Comparison of ENCODE assay signal across 22 cellular contexts in the genomic region with DNA sequence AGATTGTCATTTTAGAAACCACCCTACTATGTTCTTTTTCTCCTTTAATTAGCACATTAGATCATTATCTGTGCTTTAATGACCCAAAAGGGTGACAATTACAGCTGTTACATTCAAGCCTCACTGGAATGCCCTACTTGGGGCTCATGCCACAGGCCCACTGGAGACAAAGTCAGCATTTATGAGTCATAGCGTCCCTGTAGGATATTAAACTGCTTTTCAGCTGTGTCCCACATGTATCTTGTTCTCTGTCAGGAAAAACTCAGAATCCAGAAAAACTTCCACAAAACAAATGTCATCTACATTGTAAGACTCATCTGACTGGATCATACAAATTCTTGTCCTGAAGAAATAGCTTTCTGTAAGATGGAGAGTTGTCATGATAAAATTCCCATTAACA.
DNase-seq lines count a peak whose midpoint lies in the region; ATAC-seq, FAIRE-seq and TF ChIP-seq lines count a peak whose summit lies in the region.
"Had no signal": no experiment of that assay in that cellular context is flagged by ENCODE, and none has a peak within 500 bp of the region (broad histone marks: within the 10 kb centered on the region; RNA-seq: fewer than 3 reads in every experiment).

No MANE protein-coding gene starts in this region.

- CTCF ChIA-PET in activated CD8-positive, alpha-beta T cell treated with anti-CD3 and anti-CD28 coated beads for 36 hours (lab: Charles Lee) = no interaction called here

- H3K4me1 Mint-ChIP-seq in activated CD8-positive, alpha-beta T cell treated with anti-CD3 and anti-CD28 coated beads for 36 hours (ENCODE audit: low read depth) = no peaks in the 10 kb centered on the region
- no peaks in the 10 kb centered on the region for H3K4me1 Mint-ChIP-seq in activated T-helper 17 cell treated with anti-CD3 and anti-CD28 coated beads, Interleukin-2, amount 50 U/mL, for 72 hours
- H3K4me1 Mint-ChIP-seq: central memory CD8-positive, alpha-beta T cell had no signal

- H3K27me3 Mint-ChIP-seq in activated CD8-positive, alpha-beta T cell treated with anti-CD3 and anti-CD28 coated beads for 36 hours = no peaks in the 10 kb centered on the region
- H3K27me3 Mint-ChIP-seq in activated T-helper 17 cell treated with anti-CD3 and anti-CD28 coated beads, Interleukin-2, amount 50 U/mL, for 72 hours = no peaks in the 10 kb centered on the region
- H3K27me3 Mint-ChIP-seq: activated naive CD8-positive, alpha-beta T cell; central memory CD8-positive, alpha-beta T cell had no signal

- H3K4me3 ChIP-seq in HFF-Myc (replicated peaks; ENCODE audit: low read depth, low read length) = no peak overlapping the region
- H3K4me3 ChIP-seq in bronchial epithelial cell (ENCODE audit: low read depth, low read length) = no peak overlapping the region
- H3K4me3 ChIP-seq in left ventricle myocardium inferior = no peak overlapping the region
- H3K4me3 ChIP-seq: BLaER1 treated with 17β-estradiol and CSF1 and Interleukin-3, amounts not matched to agents 10 nM and 100 nM; mucosa of descending colon; PC-9; tibial artery had no signal

- no peaks in the 10 kb centered on the region for H3K4me1 ChIP-seq in left ventricle myocardium inferior
- H3K4me1 ChIP-seq: BLaER1 treated with 17β-estradiol and CSF1 and Interleukin-3, amounts not matched to agents 10 nM and 100 nM; tibial artery had no signal

- H3K9me3 ChIP-seq in left ventricle myocardium inferior (replicated peaks) = no peaks in the 10 kb centered on the region
- H3K9me3 ChIP-seq: BLaER1 treated with 17β-estradiol and CSF1 and Interleukin-3, amounts not matched to agents 10 nM and 100 nM; SK-N-SH; tibial artery had no signal

- TF ChIP-seq CTCF in HFF-Myc (IDR thresholded peaks at IDR 0.05; ENCODE audit: low read depth, low read length, missing control alignments) (no peak), bronchial epithelial cell (IDR thresholded peaks at IDR 0.05; ENCODE audit: insufficient read depth, low read length, severe bottlenecking) (no peak), left ventricle myocardium inferior (IDR thresholded peaks at IDR 0.05; ENCODE audit: borderline replicate concordance) (no peak), GM20000 (IDR thresholded peaks at IDR 0.05; ENCODE audit: extremely low read depth, missing control alignments) (no peak)
- no peak for TF ChIP-seq CTCF in activated CD8-positive, alpha-beta T cell treated with anti-CD3 and anti-CD28 coated beads for 36 hours (IDR thresholded peaks at IDR 0.05)

- POLR2A ChIA-PET in activated CD8-positive, alpha-beta T cell treated with anti-CD3 and anti-CD28 coated beads for 36 hours (lab: Charles Lee) = no interaction called here

- H3K27ac Mint-ChIP-seq in activated CD8-positive, alpha-beta T cell treated with anti-CD3 and anti-CD28 coated beads for 36 hours = no peak overlapping the region
- no peak overlapping the region for H3K27ac Mint-ChIP-seq in activated T-helper 17 cell treated with anti-CD3 and anti-CD28 coated beads, Interleukin-2, amount 50 U/mL, for 72 hours
- H3K27ac Mint-ChIP-seq: activated naive CD8-positive, alpha-beta T cell had no signal

- H3K27me3 ChIP-seq in bronchial epithelial cell (ENCODE audit: control insufficient read depth, insufficient read depth, low read length) = no peaks in the 10 kb centered on the region
- H3K27me3 ChIP-seq in left ventricle myocardium inferior (ENCODE audit: low read depth) = no peaks in the 10 kb centered on the region
- H3K27me3 ChIP-seq: BLaER1 treated with 17β-estradiol and CSF1 and Interleukin-3, amounts not matched to agents 10 nM and 100 nM; tibial artery had no signal

- no peaks in the 10 kb centered on the region for H3K36me3 Mint-ChIP-seq in activated CD8-positive, alpha-beta T cell treated with anti-CD3 and anti-CD28 coated beads for 36 hours (ENCODE audit: low read depth)
- H3K36me3 Mint-ChIP-seq in activated T-helper 17 cell treated with anti-CD3 and anti-CD28 coated beads, Interleukin-2, amount 50 U/mL, for 72 hours (ENCODE audit: low read depth) = no peaks in the 10 kb centered on the region
- H3K36me3 Mint-ChIP-seq: activated naive CD8-positive, alpha-beta T cell had no signal

- peaks cover 13% of the 10 kb centered on the region for H3K9me3 Mint-ChIP-seq in activated CD8-positive, alpha-beta T cell treated with anti-CD3 and anti-CD28 coated beads for 36 hours
- H3K9me3 Mint-ChIP-seq in activated T-helper 17 cell treated with anti-CD3 and anti-CD28 coated beads, Interleukin-2, amount 50 U/mL, for 72 hours = peaks cover 10% of the 10 kb centered on the region

- H3K27ac ChIP-seq in left ventricle myocardium inferior (replicated peaks) = peak overlapping the region; percentile 47
- H3K27ac ChIP-seq: BLaER1 treated with 17β-estradiol and CSF1 and Interleukin-3, amounts not matched to agents 10 nM and 100 nM; PC-9; tibial artery had no signal

- no peak overlapping the region for H3K4me3 Mint-ChIP-seq in activated CD8-positive, alpha-beta T cell treated with anti-CD3 and anti-CD28 coated beads for 36 hours
- H3K4me3 Mint-ChIP-seq in activated T-helper 17 cell treated with anti-CD3 and anti-CD28 coated beads, Interleukin-2, amount 50 U/mL, for 72 hours = no peak overlapping the region
- H3K4me3 Mint-ChIP-seq: activated naive CD8-positive, alpha-beta T cell; central memory CD8-positive, alpha-beta T cell had no signal

- H3K36me3 ChIP-seq in bronchial epithelial cell (ENCODE audit: control insufficient read depth, insufficient read depth, low read length) = no peaks in the 10 kb centered on the region
- H3K36me3 ChIP-seq in left ventricle myocardium inferior = no peaks in the 10 kb centered on the region
- H3K36me3 ChIP-seq: BLaER1 treated with 17β-estradiol and CSF1 and Interleukin-3, amounts not matched to agents 10 nM and 100 nM; tibial artery had no signal

- intact Hi-C loops in left ventricle myocardium inferior (cut with micrococcal nuclease) = no loop called here
- intact Hi-C loops in activated CD8-positive, alpha-beta T cell treated with anti-CD3 and anti-CD28 coated beads for 36 hours (cut with micrococcal nuclease) = no loop called here

- no peak for FAIRE-seq in bronchial epithelial cell (lab: Jason Lieb, UNC)
- FAIRE-seq: kidney, small intestine had no signal

- DNase-seq in HFF-Myc (ENCODE audit: extremely low read depth, low read depth) (peak; percentile 29), bronchial epithelial cell (ENCODE audit: low read depth) (peak; percentile 2), left ventricle myocardium inferior (no peak), superior temporal gyrus (ENCODE audit: extremely low spot score) (peak; percentile 44), GM20000 (ENCODE audit: low spot score) (no peak), G401 (ENCODE audit: low spot score) (no peak)
- DNase-seq in activated CD8-positive, alpha-beta T cell treated with anti-CD3 and anti-CD28 coated beads for 36 hours = no peak
- DNase-seq: activated CD4-positive, alpha-beta T cell treated with anti-CD3 and anti-CD28 coated beads, Interleukin-2, amount 50 U/mL, for 1 hour; DMS53; glutamatergic neuron; kidney; mucosa of descending colon; NCI-H2081 treated with DMSO at 0.1 percent for 48 hours; occipital lobe; PC-9; SK-N-SH; small intestine; tibial artery had no signal

- in situ Hi-C loops in G401 (cut with HindIII; ENCODE audit: low sequenced_read_pairs) = no loop called here

- ATAC-seq in activated CD8-positive, alpha-beta T cell treated with anti-CD3 and anti-CD28 coated beads for 36 hours = no peak
- no peak for ATAC-seq in activated T-helper 17 cell treated with anti-CD3 and anti-CD28 coated beads, Interleukin-2, amount 50 U/mL, for 72 hours (replicated peaks)
- ATAC-seq: mucosa of descending colon had no signal

Comparison
In these comparisons a context has a peak if more than half of its experiments do, and no peak if none do; other contexts are left out.
1. DNase-seq: peak in HFF-Myc (single experiment), bronchial epithelial cell (single experiment) and superior temporal gyrus (single experiment); none in left ventricle myocardium inferior (single experiment), activated CD8-positive, alpha-beta T cell treated with anti-CD3 and anti-CD28 coated beads for 36 hours (single experiment), GM20000 (single experiment) and G401 (single experiment).